ENCODE assay signal across 17 cellular contexts in the genomic region with DNA sequence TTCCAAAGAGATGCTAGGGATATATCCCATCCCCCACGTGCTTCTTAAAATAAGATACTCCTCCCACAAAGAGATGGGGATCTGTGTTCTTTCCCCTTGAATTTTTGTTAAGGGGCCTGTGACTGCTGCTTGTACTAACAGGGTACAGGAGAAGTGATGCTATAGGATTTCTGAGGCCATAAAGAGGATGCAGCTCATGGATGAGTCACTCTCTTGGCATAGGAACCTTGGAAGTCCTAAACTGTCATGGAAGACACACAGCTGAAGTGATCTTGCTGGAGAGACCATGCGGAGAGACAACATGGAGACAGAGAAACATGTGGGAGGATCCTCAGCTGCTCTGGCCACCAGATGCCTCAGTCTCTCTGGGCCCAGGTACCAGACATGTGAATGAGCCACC.
"Had no signal": no experiment of that assay in that cellular context is flagged by ENCODE, and none has a peak within 500 bp of the region (broad histone marks: within the 10 kb centered on the region; RNA-seq: fewer than 3 reads in every experiment).

No MANE protein-coding gene starts in this region.

- ATAC-seq: activated CD4-positive, alpha-beta T cell treated with anti-CD3 and anti-CD28 coated beads for 36 hours; activated CD8-positive, alpha-beta T cell treated with anti-CD3 and anti-CD28 coated beads for 36 hours; activated T-cell treated with anti-CD3 and anti-CD28 coated beads, Interleukin-2, amount 50 U/mL, for 72 hours had no signal

- H3K4me3 ChIP-seq: breast epithelium, dorsolateral prefrontal cortex, left ventricle myocardium inferior, stomach, thoracic aorta had no signal

- DNase-seq: activated CD4-positive, alpha-beta T cell treated with anti-CD3 and anti-CD28 coated beads for 36 hours; activated CD8-positive, alpha-beta memory T cell treated with anti-CD3 and anti-CD28 coated beads, Interleukin-2, amount 50 U/mL, for 4 hours; activated CD8-positive, alpha-beta T cell treated with anti-CD3 and anti-CD28 coated beads for 36 hours; activated gamma-delta T cell treated with Interleukin-2 at 50 U/mL for 16 hours; activated naive CD8-positive, alpha-beta T cell treated with anti-CD3 and anti-CD28 coated beads, Interleukin-2, amount 10 ng/mL, durations not matched to agents 7 days and 5 days; activated T-cell treated with anti-CD3 and anti-CD28 coated beads, Interleukin-2, amount 50 U/mL, for 72 hours; anterior cingulate cortex; dorsolateral prefrontal cortex; kidney; left ventricle myocardium inferior; mesendoderm; nephron progenitor cell; stimulated activated CD4-positive, alpha-beta T cell treated with anti-CD3 and anti-CD28 coated beads, Interleukin-4, amount 100 ng/mL, for 1 hour; stomach had no signal

- FAIRE-seq: endometrium, kidney had no signal
